In genomic region chr12:2667716-2668440, GRCh38 we compare ENCODE assay signal across 30 cellular contexts.
"Had no signal": no experiment of that assay in that cellular context is flagged by ENCODE, and none has a peak within 500 bp of the region (broad histone marks: within the 10 kb centered on the region; RNA-seq: fewer than 3 reads in every experiment).

No MANE protein-coding gene starts in this region.

- H3K36me3 ChIP-seq: colonic mucosa, left lung, neural progenitor cell, right lobe of liver, WERI-Rb-1 had no signal

- H3K4me2 ChIP-seq: neural progenitor cell had no signal

- H3K4me3 ChIP-seq: adrenal gland, ascending aorta, cardiac muscle cell, colonic mucosa, left lung, lower lobe of right lung, neural progenitor cell, right lobe of liver, thoracic aorta, upper lobe of left lung had no signal

- ATAC-seq: activated CD8-positive, alpha-beta T cell treated with anti-CD3 and anti-CD28 coated beads for 36 hours; esophagus mucosa; left lung; lower lobe of right lung; natural killer cell; right lobe of liver; T-helper 17 cell had no signal

- H3K27me3 ChIP-seq: adrenal gland, ascending aorta, cardiac muscle cell, colonic mucosa, left lung, neural progenitor cell, right lobe of liver, upper lobe of left lung had no signal

- H3K4me1 ChIP-seq: adrenal gland, ascending aorta, colonic mucosa, left lung, lower lobe of right lung, neural progenitor cell, right lobe of liver, upper lobe of left lung had no signal

- H3K27ac ChIP-seq: adrenal gland, ascending aorta, cardiac muscle cell, colonic mucosa, left lung, lower lobe of right lung, neural progenitor cell, right lobe of liver, thoracic aorta, upper lobe of left lung, WERI-Rb-1 had no signal

- H3K9me3 ChIP-seq: adrenal gland, ascending aorta, colonic mucosa, left lung, lower lobe of right lung, right lobe of liver, thoracic aorta, upper lobe of left lung had no signal

- H2AFZ ChIP-seq: neural progenitor cell had no signal

- H3K9ac ChIP-seq: neural progenitor cell had no signal

- DNase-seq: activated CD4-positive, alpha-beta T cell treated with anti-CD3 and anti-CD28 coated beads, Interleukin-2, amount 10 ng/mL, durations not matched to agents 24 days and 14 days; activated CD4-positive, CD25-positive, alpha-beta regulatory T cell treated with anti-CD3 and anti-CD28 coated beads, Interleukin-2, amount 50 U/mL, for 72 hours; activated CD8-positive, alpha-beta T cell treated with anti-CD3 and anti-CD28 coated beads for 36 hours; activated effector memory CD4-positive, alpha-beta T cell treated with anti-CD3 and anti-CD28 coated beads, Interleukin-2, amount 50 U/mL, for 16 hours; activated naive CD4-positive, alpha-beta T cell treated with anti-CD3 and anti-CD28 coated beads for 36 hours; activated naive CD8-positive, alpha-beta T cell treated with anti-CD3 and anti-CD28 coated beads for 36 hours; activated T-cell treated with anti-CD3 and anti-CD28 coated beads, Interleukin-2, amount 50 U/mL, for 1 hour; cerebellar nuclear complex; colonic mucosa; foreskin fibroblast; hypothalamus; immature natural killer cell; kidney glomerular epithelial cell; left lung; lower lobe of right lung; mesenchymal stem cell; natural killer cell; right lobe of liver; stimulated activated CD4-positive, alpha-beta T cell treated with anti-CD3 and anti-CD28 coated beads, Interleukin-12 subunit alpha, Interleukin-12 subunit beta, amount 100 ng/mL, for 4 hours; stimulated activated CD4-positive, alpha-beta T cell treated with anti-CD3 and anti-CD28 coated beads, Interleukin-4, amount 100 ng/mL, for 1 hour; T-helper 17 cell; T1000; upper lobe of left lung; WERI-Rb-1 had no signal
